Comparison of ENCODE assay signal across 8 cellular contexts in genomic region chr6:32622545-32623401, GRCh38. TPM values are rescaled to one million over a fixed set of nuclear protein-coding genes. Genes with fewer than 3 reads are reported as not detected.
DNase-seq lines count a peak whose midpoint lies in the region; ATAC-seq and TF ChIP-seq lines count a peak whose summit lies in the region.

No MANE protein-coding gene starts in this region.

- H3K9me3 Mint-ChIP-seq in stimulated activated naive CD8-positive, alpha-beta T cell treated with anti-CD3 and anti-CD28 coated beads, Interleukin-15, Interleukin-2, amounts not matched to agents 100 ng/mL and 50 ng/mL, for 24 hours: peaks cover 3% of the 10 kb centered on the region

- peak; percentile 50 for TF ChIP-seq CTCF in C4-2B (conservative IDR thresholded peaks at IDR 0.05)
- peak; percentile 13 for TF ChIP-seq CTCF in kidney epithelial cell (IDR thresholded peaks at IDR 0.05; ENCODE audit: insufficient read depth, low read length, poor library complexity, severe bottlenecking)

- ATAC-seq in GM19023 (IDR thresholded peaks at IDR 0.05; ENCODE audit: unreplicated experiment) (peak; percentile 75), HG03064 (IDR thresholded peaks at IDR 0.05; ENCODE audit: low read depth, unreplicated experiment) (peak; percentile 57)

- H3K27me3 ChIP-seq in kidney epithelial cell (ENCODE audit: control insufficient read depth, insufficient read depth, low read length): no peaks in the 10 kb centered on the region

- H3K36me3 Mint-ChIP-seq in stimulated activated naive CD8-positive, alpha-beta T cell treated with anti-CD3 and anti-CD28 coated beads, Interleukin-15, Interleukin-2, amounts not matched to agents 100 ng/mL and 50 ng/mL, for 24 hours (ENCODE audit: low read depth): no peaks in the 10 kb centered on the region

- H3K4me3 Mint-ChIP-seq in stimulated activated naive CD8-positive, alpha-beta T cell treated with anti-CD3 and anti-CD28 coated beads, Interleukin-15, Interleukin-2, amounts not matched to agents 100 ng/mL and 50 ng/mL, for 24 hours: peak overlapping the region; percentile 68

- no peak overlapping the region for H3K4me3 ChIP-seq in kidney epithelial cell (ENCODE audit: low read depth, low read length)

- no peaks in the 10 kb centered on the region for H3K27me3 Mint-ChIP-seq in stimulated activated naive CD8-positive, alpha-beta T cell treated with anti-CD3 and anti-CD28 coated beads, Interleukin-15, Interleukin-2, amounts not matched to agents 100 ng/mL and 50 ng/mL, for 24 hours

- peaks cover 60% of the 10 kb centered on the region for H3K4me1 Mint-ChIP-seq in stimulated activated naive CD8-positive, alpha-beta T cell treated with anti-CD3 and anti-CD28 coated beads, Interleukin-15, Interleukin-2, amounts not matched to agents 100 ng/mL and 50 ng/mL, for 24 hours (ENCODE audit: low read depth)

- H3K27ac Mint-ChIP-seq in stimulated activated naive CD8-positive, alpha-beta T cell treated with anti-CD3 and anti-CD28 coated beads, Interleukin-15, Interleukin-2, amounts not matched to agents 100 ng/mL and 50 ng/mL, for 24 hours: peak overlapping the region; percentile 89

- no peaks in the 10 kb centered on the region for H3K36me3 ChIP-seq in kidney epithelial cell (ENCODE audit: control insufficient read depth, insufficient read depth, low read length)

- DNase-seq in RKO (ENCODE audit: low spot score) (peak; percentile 72), kidney epithelial cell (ENCODE audit: low read depth) (no peak), T1000 (lab: John Stamatoyannopoulos, UW) (no peak)
- peak; percentile 5 for DNase-seq in activated naive CD8-positive, alpha-beta T cell treated with anti-CD3 and anti-CD28 coated beads, Interleukin-2, amount 50 U/mL, for 16 hours (ENCODE audit: low read depth, low spot score)

- H3K27ac ChIP-seq in C4-2B: no peak overlapping the region

RNA-seq across cellular contexts. Expression of gene HLA-DQA1, which starts 14.4 kb away (rescaled TPM):
- total RNA-seq in kidney epithelial cell: 0.21 TPM in 2 replicates

RNA-seq across cellular contexts. Expression of gene HLA-DRB1, which starts 33.1 kb away (rescaled TPM):
- total RNA-seq in kidney epithelial cell: 2.6 and 4.0 TPM in 2 replicates

RNA-seq across cellular contexts. Expression of gene HLA-DQB1, which starts 43.7 kb away (rescaled TPM):
- total RNA-seq in kidney epithelial cell: 24.5 and 28.2 TPM in 2 replicates

Comparison
In these comparisons a context has a peak if more than half of its experiments do, and no peak if none do; other contexts are left out.
1. DNase-seq: peak in RKO (single experiment) and activated naive CD8-positive, alpha-beta T cell treated with anti-CD3 and anti-CD28 coated beads, Interleukin-2, amount 50 U/mL, for 16 hours (single experiment); none in kidney epithelial cell (single experiment) and T1000 (single experiment).